37 cellular contexts compared by ENCODE assay signal in the genomic region with DNA sequence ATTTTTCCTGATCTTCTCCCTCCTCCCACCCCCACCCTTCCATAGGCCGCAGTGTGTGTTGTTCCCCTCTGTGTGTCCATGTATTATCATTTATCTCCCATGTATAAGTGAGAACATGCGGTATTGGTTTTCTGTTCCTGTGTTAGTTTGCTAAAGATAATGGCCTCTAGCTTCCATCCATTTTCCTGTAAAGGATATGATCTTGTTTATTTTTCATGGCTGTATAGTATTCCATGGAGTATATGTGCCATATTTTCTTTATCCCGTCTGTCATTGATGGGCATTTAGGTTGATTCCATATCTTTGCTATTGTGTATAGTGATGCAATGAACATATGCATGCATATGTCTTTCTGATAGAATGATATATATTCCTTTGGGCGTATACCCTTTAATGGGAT.
DNase-seq lines count a peak whose midpoint lies in the region; ATAC-seq, FAIRE-seq and TF ChIP-seq lines count a peak whose summit lies in the region.
"Had no signal": no experiment of that assay in that cellular context is flagged by ENCODE, and none has a peak within 500 bp of the region (broad histone marks: within the 10 kb centered on the region; RNA-seq: fewer than 3 reads in every experiment).

No MANE protein-coding gene starts in this region.

- H4K8ac ChIP-seq in H1 (ENCODE audit: extremely low read depth, insufficient read depth, low read length): no peak overlapping the region

- H3K4me2 ChIP-seq in K562 (ENCODE audit: insufficient read depth, low read length): no peak overlapping the region
- no peak overlapping the region for H3K4me2 ChIP-seq in H1 (ENCODE audit: insufficient read depth in 1 of 2, low read depth in 2 of 2, low read length in 2 of 2)
- H3K4me2 ChIP-seq: A549; BLaER1; BLaER1 treated with 17β-estradiol and CSF1 and Interleukin-3, amounts not matched to agents 10 nM and 100 nM had no signal

- in situ Hi-C loops in K562 (cut with MboI): no loop called here

- H2BK120ac ChIP-seq in H1 (replicated peaks; ENCODE audit: low read depth, low read length): no peak overlapping the region

- no peak overlapping the region for H2BK15ac ChIP-seq in H1 (ENCODE audit: low read length)

- no peak for ATAC-seq in K562
- no peak for ATAC-seq in activated CD8-positive, alpha-beta T cell treated with anti-CD3 and anti-CD28 coated beads for 36 hours
- no peak for ATAC-seq in HG03521 (IDR thresholded peaks at IDR 0.05; ENCODE audit: unreplicated experiment)
- ATAC-seq: A549; CD8-positive, alpha-beta T cell had no signal

- no peaks in the 10 kb centered on the region for H3K79me1 ChIP-seq in H1 (ENCODE audit: low read depth, low read length)

- no peak overlapping the region for H3K27ac Mint-ChIP-seq in endodermal cell
- no peak overlapping the region for H3K27ac Mint-ChIP-seq in activated CD8-positive, alpha-beta T cell treated with anti-CD3 and anti-CD28 coated beads for 36 hours
- H3K27ac Mint-ChIP-seq: B cell; CD14-positive monocyte; CD4-positive, alpha-beta memory T cell; CD4-positive, alpha-beta T cell; CD4-positive, CD25-positive, alpha-beta regulatory T cell; CD8-positive, alpha-beta memory T cell; CD8-positive, alpha-beta T cell had no signal

- no peak overlapping the region for H3K23ac ChIP-seq in H1 (ENCODE audit: insufficient read length)

- H3K27ac ChIP-seq in HEK293 (ENCODE audit: extremely low read depth, low read depth, low read length) (no peak overlapping the region), K562 (ENCODE audit: extremely low read depth, low read depth, low read length) (no peak overlapping the region), H1 (ENCODE audit: low read depth, low read length) (no peak overlapping the region), endodermal cell (ENCODE audit: low read depth, low read length) (no peak overlapping the region)
- H3K27ac ChIP-seq: 22Rv1; A549; BLaER1; BLaER1 treated with 17β-estradiol and CSF1 and Interleukin-3, amounts not matched to agents 10 nM and 100 nM; C4-2B had no signal

- CTCF ChIA-PET in HEK293 (lab: Yijun Ruan, JAX) (no interaction called here), K562 (lab: Yijun Ruan, JAX; ENCODE audit: low intra/inter-chr PET ratio) (no interaction called here), H1 (lab: Charles Lee; ENCODE audit: partially characterized antibody) (no interaction called here)
- CTCF ChIA-PET in activated CD8-positive, alpha-beta T cell treated with anti-CD3 and anti-CD28 coated beads for 36 hours (lab: Charles Lee): no interaction called here

- POLR2A ChIA-PET in HEK293 (lab: Yijun Ruan, JAX): no interaction called here
- POLR2A ChIA-PET in K562 (lab: Yijun Ruan, JAX): no interaction called here
- POLR2A ChIA-PET in H1 (lab: Charles Lee; ENCODE audit: partially characterized antibody): interaction anchor here (0.6 kb wide), 1 partner anchor 169 kb away, joined by 3 read pairs; no protein-coding TSS in a partner anchor
- POLR2A ChIA-PET in activated CD8-positive, alpha-beta T cell treated with anti-CD3 and anti-CD28 coated beads for 36 hours (lab: Charles Lee): no interaction called here

- H3K79me2 ChIP-seq in K562 (ENCODE audit: control insufficient read depth, insufficient read depth, low read length): no peaks in the 10 kb centered on the region
- no peaks in the 10 kb centered on the region for H3K79me2 ChIP-seq in H1 (ENCODE audit: control insufficient read depth in 1 of 2, insufficient read depth in 2 of 2, low read length in 2 of 2)

- FAIRE-seq in K562 (lab: Jason Lieb, UNC) (no peak), H1 (lab: Jason Lieb, UNC) (no peak)
- FAIRE-seq: A204.1, A549, D721Med had no signal

- no peak overlapping the region for H2BK12ac ChIP-seq in H1 (ENCODE audit: low read depth, low read length)

- TF ChIP-seq RAD21 in K562 (CRISPR knock-in tag; conservative IDR thresholded peaks at IDR 0.05 in 1 of 2, IDR thresholded peaks at IDR 0.05 in 1 of 2) (no peak), H1 (IDR thresholded peaks at IDR 0.05 in 1 of 2, conservative IDR thresholded peaks at IDR 0.05 in 1 of 2; ENCODE audit: low read depth in 2 of 2, low read length in 2 of 2) (no peak)

- H4K20me1 ChIP-seq in K562 (replicated peaks; ENCODE audit: control insufficient read depth, insufficient read depth, low read length) (no peaks in the 10 kb centered on the region), H1 (replicated peaks in 1 of 2; ENCODE audit: control insufficient read depth in 1 of 2, insufficient read depth in 2 of 2, low read length in 2 of 2) (no peaks in the 10 kb centered on the region)
- H4K20me1 ChIP-seq: BLaER1; BLaER1 treated with 17β-estradiol and CSF1 and Interleukin-3, amounts not matched to agents 10 nM and 100 nM had no signal

- no peak overlapping the region for H3K18ac ChIP-seq in H1 (ENCODE audit: extremely low read depth, low read length)

- H2BK5ac ChIP-seq in H1 (ENCODE audit: low read depth, low read length): no peak overlapping the region

- no peak overlapping the region for H3K4me3 Mint-ChIP-seq in endodermal cell
- H3K4me3 Mint-ChIP-seq in activated CD8-positive, alpha-beta T cell treated with anti-CD3 and anti-CD28 coated beads for 36 hours: no peak overlapping the region
- H3K4me3 Mint-ChIP-seq: B cell; CD14-positive monocyte; CD4-positive, alpha-beta memory T cell; CD4-positive, alpha-beta T cell; CD4-positive, CD25-positive, alpha-beta regulatory T cell; CD8-positive, alpha-beta memory T cell; CD8-positive, alpha-beta T cell had no signal

- TF ChIP-seq EP300 in K562 (IDR thresholded peaks at IDR 0.05; ENCODE audit: low read length): no peak
- no peak for TF ChIP-seq EP300 in H1 (IDR thresholded peaks at IDR 0.05; ENCODE audit: borderline replicate concordance in 1 of 2, low read depth in 2 of 2, low read length in 2 of 2)

- H3K4me1 Mint-ChIP-seq in endodermal cell: no peaks in the 10 kb centered on the region
- H3K4me1 Mint-ChIP-seq in activated CD8-positive, alpha-beta T cell treated with anti-CD3 and anti-CD28 coated beads for 36 hours (ENCODE audit: low read depth): no peaks in the 10 kb centered on the region
- H3K4me1 Mint-ChIP-seq: B cell; CD14-positive monocyte; CD4-positive, alpha-beta memory T cell; CD4-positive, CD25-positive, alpha-beta regulatory T cell; CD8-positive, alpha-beta memory T cell had no signal

- H2AK5ac ChIP-seq in H1 (ENCODE audit: low read depth, low read length): no peak overlapping the region

- H3K36me3 ChIP-seq in HEK293 (ENCODE audit: control insufficient read depth in 2 of 2, insufficient read depth in 1 of 2, low read length in 2 of 2): no peaks in the 10 kb centered on the region
- no peaks in the 10 kb centered on the region for H3K36me3 ChIP-seq in K562 (ENCODE audit: control insufficient read depth, insufficient read depth, low read length)
- H3K36me3 ChIP-seq in H1 (ENCODE audit: control insufficient read depth in 2 of 4, insufficient read depth in 4 of 4, low read length in 3 of 4): no peaks in the 10 kb centered on the region
- H3K36me3 ChIP-seq in endodermal cell (ENCODE audit: control insufficient read depth, insufficient read depth, low read length): no peaks in the 10 kb centered on the region
- H3K36me3 ChIP-seq: BE2C; BLaER1; BLaER1 treated with 17β-estradiol and CSF1 and Interleukin-3, amounts not matched to agents 10 nM and 100 nM had no signal

- H3K36me3 Mint-ChIP-seq in endodermal cell (ENCODE audit: low read depth): no peaks in the 10 kb centered on the region
- H3K36me3 Mint-ChIP-seq in activated CD8-positive, alpha-beta T cell treated with anti-CD3 and anti-CD28 coated beads for 36 hours (ENCODE audit: low read depth): no peaks in the 10 kb centered on the region
- H3K36me3 Mint-ChIP-seq: CD14-positive monocyte; CD4-positive, alpha-beta memory T cell; CD4-positive, CD25-positive, alpha-beta regulatory T cell; CD8-positive, alpha-beta memory T cell; CD8-positive, alpha-beta T cell had no signal

- BruUV-seq in K562 (replicated peaks; lab: Mats Ljungman, UMichigan): no TSS peak

- no peaks in the 10 kb centered on the region for H3K23me2 ChIP-seq in H1 (ENCODE audit: low read depth, low read length)

- H4K5ac ChIP-seq in H1 (ENCODE audit: insufficient read length, low read depth, low read length): no peak overlapping the region

- H3K9me3 ChIP-seq in HEK293 (ENCODE audit: control insufficient read depth, insufficient read depth, low read depth, low read length): no peaks in the 10 kb centered on the region
- H3K9me3 ChIP-seq in K562 (replicated peaks; ENCODE audit: control insufficient read depth, insufficient read depth, low read depth, low read length): no peaks in the 10 kb centered on the region
- H3K9me3 ChIP-seq in H1 (ENCODE audit: insufficient read depth in 2 of 2, low read depth in 1 of 2, low read length in 1 of 2): no peaks in the 10 kb centered on the region
- H3K9me3 ChIP-seq in endodermal cell (ENCODE audit: control insufficient read depth, low read length): peaks cover 8% of the 10 kb centered on the region
- H3K9me3 ChIP-seq: A549, BE2C, BLaER1, Caco-2 had no signal

- H3K27me3 ChIP-seq in K562 (ENCODE audit: control insufficient read depth in 2 of 2, insufficient read depth in 2 of 2, low read length in 2 of 2) (no peaks in the 10 kb centered on the region), H1 (replicated peaks in 1 of 4; ENCODE audit: control insufficient read depth in 3 of 4, extremely low read depth in 1 of 4, insufficient read depth in 3 of 4, low read length in 3 of 4) (no peaks in the 10 kb centered on the region), endodermal cell (ENCODE audit: control insufficient read depth, insufficient read depth, low read length, poor library complexity, severe bottlenecking) (no peaks in the 10 kb centered on the region)
- H3K27me3 ChIP-seq: BE2C; BLaER1; BLaER1 treated with 17β-estradiol and CSF1 and Interleukin-3, amounts not matched to agents 10 nM and 100 nM had no signal

- no peak overlapping the region for H3K4ac ChIP-seq in H1 (replicated peaks; ENCODE audit: insufficient read length, low read depth, low read length)

- H4K91ac ChIP-seq in H1 (replicated peaks; ENCODE audit: insufficient read length, low read length): no peak overlapping the region

- TF ChIP-seq POLR2A in K562 (conservative IDR thresholded peaks at IDR 0.05) (no peak), H1 (IDR thresholded peaks at IDR 0.05; ENCODE audit: control extremely low read depth in 1 of 2, low read depth in 2 of 2, low read length in 2 of 2) (no peak)

- no peak overlapping the region for H3K9ac ChIP-seq in K562 (ENCODE audit: insufficient read depth in 1 of 2, low read depth in 2 of 2, low read length in 2 of 2)
- no peak overlapping the region for H3K9ac ChIP-seq in H1 (replicated peaks in 1 of 4; ENCODE audit: extremely low read depth in 1 of 4, low read depth in 3 of 4, low read length in 3 of 4)
- no peak overlapping the region for H3K9ac ChIP-seq in endodermal cell (ENCODE audit: extremely low read depth, low read length, poor library complexity, severe bottlenecking)
- H3K9ac ChIP-seq: BLaER1; BLaER1 treated with 17β-estradiol and CSF1 and Interleukin-3, amounts not matched to agents 10 nM and 100 nM had no signal

- DNase-seq in K562 (ENCODE audit: extremely low read depth in 1 of 4, low spot score in 3 of 4): no peak
- no peak for DNase-seq in H1 (ENCODE audit: low read depth in 1 of 2, low spot score in 2 of 2)
- no peak for DNase-seq in endodermal cell
- no peak for DNase-seq in NCI-H510A treated with DMSO at 0.1 percent for 48 hours (lab: John Stamatoyannopoulos, UW)
- no peak for DNase-seq in activated CD8-positive, alpha-beta memory T cell treated with anti-CD3 and anti-CD28 coated beads, Interleukin-2, amount 50 U/mL, for 48 hours
- DNase-seq in activated CD8-positive, alpha-beta T cell treated with anti-CD3 and anti-CD28 coated beads for 36 hours: no peak
- DNase-seq: 8988T; ACHN; AML-193; BE2C; C1 segment of cervical spinal cord; Caco-2; Calu3; CD4-positive, alpha-beta memory T cell; CD4-positive, alpha-beta T cell; CD4-positive, CD25-positive, alpha-beta regulatory T cell; CD8-positive, alpha-beta memory T cell; CD8-positive, alpha-beta T cell; COR-L47; DMS 273 treated with DMSO at 0.1 percent for 48 hours; DMS153; DMS53; DMS79; DMS79 treated with DMSO at 0.1 percent for 48 hours; DND-41; EL had no signal

- WGBS in K562 (ENCODE audit: insufficient coverage, low coverage, missing lambda C conversion rate): 3% methylated on average over 4 of the region's 4 CpGs
- 82% methylated on average over 4 of the region's 4 CpGs; no CpG with 5 or more reads in 1 of the 2 experiments for WGBS in H1 (ENCODE audit: extremely low coverage in 1 of 2, insufficient coverage in 1 of 2, insufficient read length in 1 of 2, insufficient replicate concordance in 2 of 2, low coverage in 1 of 2, low lambda C conversion rate in 2 of 2, missing lambda C conversion rate in 1 of 2), 2 experiments
- WGBS in endodermal cell (ENCODE audit: insufficient coverage in 1 of 2, insufficient read length in 1 of 2), 2 experiments: 83 to 97% methylated on average over 1 to 4 of the region's 4 CpGs

- H3K9me1 ChIP-seq in K562 (ENCODE audit: control insufficient read depth, insufficient read depth, low read length): no peaks in the 10 kb centered on the region

- no peak overlapping the region for H3K14ac ChIP-seq in H1 (ENCODE audit: insufficient read length)

- no peak overlapping the region for H2BK20ac ChIP-seq in H1 (ENCODE audit: low read length)

- no peak overlapping the region for H3K56ac ChIP-seq in H1 (replicated peaks; ENCODE audit: insufficient read length, low read depth, low read length)

- peaks cover 10% of the 10 kb centered on the region for H3K9me3 Mint-ChIP-seq in endodermal cell
- H3K9me3 Mint-ChIP-seq in activated CD8-positive, alpha-beta T cell treated with anti-CD3 and anti-CD28 coated beads for 36 hours: peaks cover 26% of the 10 kb centered on the region

- no peak for TF ChIP-seq CTCF in HEK293 (tag by site-specific recombination; IDR thresholded peaks at IDR 0.05)
- no peak for TF ChIP-seq CTCF in K562 (IDR thresholded peaks at IDR 0.05 in 2 of 3, conservative IDR thresholded peaks at IDR 0.05 in 1 of 3; ENCODE audit: insufficient read depth in 2 of 3, low read depth in 1 of 3, low read length in 3 of 3)
- TF ChIP-seq CTCF in H1 (IDR thresholded peaks at IDR 0.05; ENCODE audit: control extremely low read depth in 1 of 3, insufficient read depth in 1 of 3, low read depth in 1 of 3, low read length in 3 of 3): no peak
- TF ChIP-seq CTCF in endodermal cell (conservative IDR thresholded peaks at IDR 0.05): no peak
- no peak for TF ChIP-seq CTCF in activated CD8-positive, alpha-beta T cell treated with anti-CD3 and anti-CD28 coated beads for 36 hours (IDR thresholded peaks at IDR 0.05)

- no peaks in the 10 kb centered on the region for H3K4me1 ChIP-seq in HEK293 (ENCODE audit: control insufficient read depth, insufficient read depth, low read length)
- no peaks in the 10 kb centered on the region for H3K4me1 ChIP-seq in K562 (replicated peaks in 1 of 2; ENCODE audit: control insufficient read depth in 2 of 2, insufficient read depth in 2 of 2, low read length in 2 of 2)
- no peaks in the 10 kb centered on the region for H3K4me1 ChIP-seq in H1 (replicated peaks in 1 of 4; ENCODE audit: control insufficient read depth in 3 of 4, insufficient read depth in 4 of 4, low read length in 3 of 4)
- H3K4me1 ChIP-seq in endodermal cell (ENCODE audit: control insufficient read depth, insufficient read depth, low read length): no peaks in the 10 kb centered on the region
- H3K4me1 ChIP-seq: A549; BE2C; BLaER1; BLaER1 treated with 17β-estradiol and CSF1 and Interleukin-3, amounts not matched to agents 10 nM and 100 nM; Caco-2 had no signal

- intact Hi-C loops in K562 (cut with micrococcal nuclease): no loop called here
- intact Hi-C loops in activated CD8-positive, alpha-beta T cell treated with anti-CD3 and anti-CD28 coated beads for 36 hours (cut with micrococcal nuclease): no loop called here

- no peak overlapping the region for H3K4me3 ChIP-seq in HEK293 (ENCODE audit: low read depth, low read length)
- no peak overlapping the region for H3K4me3 ChIP-seq in K562
- no peak overlapping the region for H3K4me3 ChIP-seq in H1 (ENCODE audit: extremely low read depth in 1 of 4, insufficient read depth in 2 of 4, low read depth in 3 of 4, low read length in 4 of 4)
- H3K4me3 ChIP-seq in endodermal cell (ENCODE audit: low read length): peak overlapping the region; percentile 33
- H3K4me3 ChIP-seq: A549; BLaER1; BLaER1 treated with 17β-estradiol and CSF1 and Interleukin-3, amounts not matched to agents 10 nM and 100 nM had no signal

- H2AFZ ChIP-seq in K562 (ENCODE audit: low read depth, low read length): no peak overlapping the region
- no peak overlapping the region for H2AFZ ChIP-seq in H1 (ENCODE audit: low read length)

- no peaks in the 10 kb centered on the region for H3K27me3 Mint-ChIP-seq in endodermal cell (ENCODE audit: insufficient read depth)
- no peaks in the 10 kb centered on the region for H3K27me3 Mint-ChIP-seq in activated CD8-positive, alpha-beta T cell treated with anti-CD3 and anti-CD28 coated beads for 36 hours
- H3K27me3 Mint-ChIP-seq: B cell; CD4-positive, alpha-beta memory T cell; CD4-positive, alpha-beta T cell; CD4-positive, CD25-positive, alpha-beta regulatory T cell; CD8-positive, alpha-beta memory T cell had no signal
